ENCODE assay signal across 11 cellular contexts in the genomic region with DNA sequence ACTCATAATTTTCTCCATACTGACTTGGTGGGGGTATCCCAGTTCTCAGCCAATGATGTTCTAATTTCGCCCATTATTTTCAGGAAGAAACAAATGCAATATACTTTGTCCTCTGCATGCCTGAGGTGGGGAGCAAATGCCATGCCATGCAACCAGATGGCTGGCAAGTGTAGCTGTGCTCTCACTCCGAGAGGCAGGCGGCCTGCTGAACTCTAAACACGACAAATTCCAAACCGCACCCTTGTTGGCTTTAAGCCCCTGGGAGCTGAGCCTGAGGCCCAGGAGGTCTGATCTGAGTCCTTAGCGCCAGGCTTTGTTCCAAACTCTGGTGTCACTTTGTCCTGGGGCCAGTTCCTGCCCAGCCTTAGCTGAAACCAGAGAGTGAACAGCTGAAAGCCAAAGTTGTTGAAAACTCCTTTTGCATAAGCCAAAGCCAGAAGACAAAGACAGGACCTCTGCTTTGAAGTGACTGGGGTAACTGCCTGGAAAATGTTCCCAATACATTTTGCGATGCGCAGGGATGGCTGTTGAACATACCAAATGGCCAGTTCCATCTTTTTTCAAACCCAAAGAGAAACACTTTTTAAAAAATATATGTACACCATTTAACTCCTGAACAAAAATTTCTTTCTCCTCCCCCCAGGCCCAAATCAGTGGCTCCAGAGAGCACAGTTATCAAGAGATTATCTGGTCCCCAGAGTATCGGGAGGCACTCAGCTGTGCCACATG. TPM values are rescaled to one million over a fixed set of nuclear protein-coding genes. Genes with fewer than 3 reads are reported as not detected.
DNase-seq lines count a peak whose midpoint lies in the region; ATAC-seq and TF ChIP-seq lines count a peak whose summit lies in the region.
"Had no signal": no experiment of that assay in that cellular context is flagged by ENCODE, and none has a peak within 500 bp of the region (broad histone marks: within the 10 kb centered on the region; RNA-seq: fewer than 3 reads in every experiment).

No MANE protein-coding gene starts in this region.

- H3K27ac ChIP-seq in WERI-Rb-1 (peak overlapping the region; percentile 79), heart right ventricle (peak overlapping the region; percentile 54 to 88 (median 80)), sigmoid colon (peak overlapping the region; percentile 29 to 68 (median 45))

- H3K36me3 ChIP-seq in WERI-Rb-1, result peaks cover 40% of the 10 kb centered on the region
- H3K36me3 ChIP-seq in heart right ventricle, result peaks cover 0 to 55% (median 2%) of the 10 kb centered on the region in 9 donors
- peaks cover 0 to 41% (median 11%) of the 10 kb centered on the region in 4 donors for H3K36me3 ChIP-seq in sigmoid colon

- TF ChIP-seq POLR2A in sigmoid colon (IDR thresholded peaks at IDR 0.05), result no peak

- ATAC-seq in heart right ventricle (peak; percentile 67 to 84 (median 74)), GM18517 (IDR thresholded peaks at IDR 0.05; ENCODE audit: unreplicated experiment) (no peak)
- ATAC-seq: GM12878; naive thymus-derived CD8-positive, alpha-beta T cell had no signal

- TF ChIP-seq CTCF in WERI-Rb-1 (IDR thresholded peaks at IDR 0.05; ENCODE audit: low read depth, low read length) (no peak), heart right ventricle (IDR thresholded peaks at IDR 0.05) (no peak), sigmoid colon (IDR thresholded peaks at IDR 0.05) (no peak)

- peaks cover 41 to 83% (median 62%) of the 10 kb centered on the region in 9 donors for H3K4me1 ChIP-seq in heart right ventricle
- peaks cover 0 to 27% (median 17%) of the 10 kb centered on the region in 4 donors for H3K4me1 ChIP-seq in sigmoid colon

- H3K9me3 ChIP-seq in WERI-Rb-1 (ENCODE audit: severe bottlenecking) (no peaks in the 10 kb centered on the region), heart right ventricle (no peaks in the 10 kb centered on the region), sigmoid colon (no peaks in the 10 kb centered on the region)

- H3K27me3 ChIP-seq in WERI-Rb-1 (ENCODE audit: insufficient read depth, low read depth, severe bottlenecking) (no peaks in the 10 kb centered on the region), heart right ventricle (no peaks in the 10 kb centered on the region), sigmoid colon (no peaks in the 10 kb centered on the region)

- intact Hi-C loops in heart right ventricle (cut with DNase I) (loop anchor here in 3 of 10 donors (2.0 to 10.0 kb wide), 3 partner anchors 85 to 292 kb away; a partner anchor contains a TSS), sigmoid colon (cut with DNase I) (no loop called here)

- DNase-seq in GM04503 (ENCODE audit: low read depth), result peak; percentile 58
- DNase-seq in WERI-Rb-1, result peak; percentile 63
- DNase-seq in heart right ventricle, result peak; percentile 68 to 87
- DNase-seq in sigmoid colon, result no peak
- DNase-seq in NCI-H774 (lab: John Stamatoyannopoulos, UW), result no peak
- DNase-seq in activated CD4-positive, alpha-beta T cell treated with anti-CD3 and anti-CD28 coated beads, Interleukin-2, amount 50 U/mL, for 1 hour, result no peak
- no peak for DNase-seq in DMS53 (lab: John Stamatoyannopoulos, UW)
- DNase-seq: activated CD4-positive, alpha-beta T cell treated with anti-CD3 and anti-CD28 coated beads, Interleukin-2, amount 10 ng/mL, durations not matched to agents 24 days and 14 days; naive thymus-derived CD8-positive, alpha-beta T cell had no signal

- no peak for TF ChIP-seq EP300 in sigmoid colon (IDR thresholded peaks at IDR 0.05)

- H3K4me3 ChIP-seq in WERI-Rb-1 (ENCODE audit: low read depth, low read length) (peak overlapping the region; percentile 1; the same call in 1 of the 2 replicates), heart right ventricle (no peak overlapping the region), sigmoid colon (no peak overlapping the region)
- H3K4me3 ChIP-seq: GM12878 had no signal

- WGBS in heart right ventricle, 2 donors, result 35 to 43% methylated on average over 9 of the region's 9 CpGs
- WGBS in sigmoid colon, 2 donors, result 63 to 75% methylated on average over 9 of the region's 9 CpGs

RNA-seq across cellular contexts. Expression of a gene that starts 46.2 kb away (rescaled TPM):
- total RNA-seq in heart right ventricle (10 to 100 TPM in 8 of 10 donors, 1 to 10 TPM in 2; 9.1 to 14.8 (median 11.3) TPM), sigmoid colon (10 to 100 TPM in 3 of 4 donors, 1 to 10 TPM in 1; 9.6 to 11.7 (median 11.0) TPM)
- polyA plus RNA-seq in heart right ventricle (10 to 100 TPM in 1 of 2 donors, 1 to 10 TPM in 1; 8.3 to 10.4 TPM), sigmoid colon (10 to 100 TPM in 1 of 3 donors, 1 to 10 TPM in 2; 2.4 to 11.3 (median 4.4) TPM)

RNA-seq across cellular contexts. Expression of a gene that starts 46.5 kb away (rescaled TPM):
- total RNA-seq in heart right ventricle, result 10 to 100 TPM; 40.6 to 78.1 (median 48.8) TPM
- 10 to 100 TPM; 10.4 to 14.5 TPM for polyA plus RNA-seq in heart right ventricle
- total RNA-seq in sigmoid colon, result 10 to 100 TPM; 27.2 to 31.9 (median 29.7) TPM
- 10 to 100 TPM; 10.2 to 17.0 (median 12.3) TPM for polyA plus RNA-seq in sigmoid colon

Comparison
In these comparisons a context has a peak if more than half of its experiments do, and no peak if none do; other contexts are left out.
1. DNase-seq: peak in GM04503 (single experiment), WERI-Rb-1 (single experiment) and heart right ventricle (2 of 2); none in sigmoid colon (single experiment), NCI-H774 (single experiment), activated CD4-positive, alpha-beta T cell treated with anti-CD3 and anti-CD28 coated beads, Interleukin-2, amount 50 U/mL, for 1 hour (single experiment) and DMS53 (single experiment).
2. Peak in every context shown above with its lines, with median percentiles within 50 percentile points of each other: H3K27ac ChIP-seq.